Comparison of ENCODE assay signal across 40 cellular contexts in genomic region chr2:179686069-179686468, GRCh38.
"Had no signal": no experiment of that assay in that cellular context is flagged by ENCODE, and none has a peak within 500 bp of the region (broad histone marks: within the 10 kb centered on the region; RNA-seq: fewer than 3 reads in every experiment).

No MANE protein-coding gene starts in this region.

- H3K27me3 Mint-ChIP-seq: activated naive CD4-positive, alpha-beta T cell treated with anti-CD3 and anti-CD28 coated beads, Interleukin-2, amount 10 ng/mL, durations not matched to agents 7 days and 5 days; activated naive CD4-positive, alpha-beta T cell treated with anti-CD3 and anti-CD28 coated beads, Interleukin-2, amount 50 U/mL, for 24 hours; activated naive CD8-positive, alpha-beta T cell treated with anti-CD3 and anti-CD28 coated beads for 36 hours; activated naive CD8-positive, alpha-beta T cell treated with anti-CD3 and anti-CD28 coated beads, Interleukin-2, amount 10 ng/mL, durations not matched to agents 7 days and 5 days; activated naive CD8-positive, alpha-beta T cell treated with anti-CD3 and anti-CD28 coated beads, Interleukin-2, amount 50 U/mL, for 24 hours; activated T-cell treated with anti-CD3 and anti-CD28 coated beads, Interleukin-2, amount 50 U/mL, for 24 hours; brain; central memory CD8-positive, alpha-beta T cell had no signal

- H3K4me3 ChIP-seq: adrenal gland, ascending aorta, body of pancreas, breast epithelium, cardiac muscle cell had no signal

- H3K4me1 Mint-ChIP-seq: activated naive CD4-positive, alpha-beta T cell treated with anti-CD3 and anti-CD28 coated beads, Interleukin-2, amount 10 ng/mL, durations not matched to agents 7 days and 5 days; activated naive CD4-positive, alpha-beta T cell treated with anti-CD3 and anti-CD28 coated beads, Interleukin-2, amount 50 U/mL, for 24 hours; activated naive CD8-positive, alpha-beta T cell treated with anti-CD3 and anti-CD28 coated beads for 36 hours; activated naive CD8-positive, alpha-beta T cell treated with anti-CD3 and anti-CD28 coated beads, Interleukin-2, amount 10 ng/mL, durations not matched to agents 7 days and 5 days; activated naive CD8-positive, alpha-beta T cell treated with anti-CD3 and anti-CD28 coated beads, Interleukin-2, amount 50 U/mL, for 24 hours; activated T-helper 17 cell treated with anti-CD3 and anti-CD28 coated beads, Interleukin-2, amount 50 U/mL, for 72 hours; brain; central memory CD8-positive, alpha-beta T cell had no signal

- H3K36me3 Mint-ChIP-seq: activated naive CD4-positive, alpha-beta T cell treated with anti-CD3 and anti-CD28 coated beads, Interleukin-2, amount 10 ng/mL, durations not matched to agents 7 days and 5 days; activated naive CD4-positive, alpha-beta T cell treated with anti-CD3 and anti-CD28 coated beads, Interleukin-2, amount 50 U/mL, for 24 hours; activated naive CD4-positive, alpha-beta T cell treated with anti-CD3 and anti-CD28 coated beads, Interleukin-2, amount 50 U/mL, for 72 hours; activated naive CD8-positive, alpha-beta T cell; activated naive CD8-positive, alpha-beta T cell treated with anti-CD3 and anti-CD28 coated beads for 36 hours; activated naive CD8-positive, alpha-beta T cell treated with anti-CD3 and anti-CD28 coated beads, Interleukin-2, amount 10 ng/mL, durations not matched to agents 7 days and 5 days; brain had no signal

- ATAC-seq: activated naive CD4-positive, alpha-beta T cell treated with anti-CD3 and anti-CD28 coated beads, Interleukin-2, amount 50 U/mL, for 72 hours; activated naive CD8-positive, alpha-beta T cell treated with anti-CD3 and anti-CD28 coated beads, Interleukin-2, amount 50 U/mL, for 24 hours; activated T-cell treated with anti-CD3 and anti-CD28 coated beads, Interleukin-2, amount 50 U/mL, for 4 hours; activated T-cell treated with anti-CD3 and anti-CD28 coated beads, Interleukin-2, amount 50 U/mL, for 72 hours; activated T-helper 17 cell treated with anti-CD3 and anti-CD28 coated beads, Interleukin-2, amount 50 U/mL, for 72 hours; body of pancreas had no signal

- FAIRE-seq: astrocyte, bronchial epithelial cell had no signal

- H3K9me3 ChIP-seq: adrenal gland, ascending aorta, body of pancreas, breast epithelium had no signal

- H3K4me1 ChIP-seq: adrenal gland, ascending aorta, body of pancreas, breast epithelium had no signal

- H3K27ac ChIP-seq: adrenal gland, ascending aorta, body of pancreas, brain microvascular endothelial cell, breast epithelium, cardiac muscle cell had no signal

- H3K27me3 ChIP-seq: adrenal gland, ascending aorta, body of pancreas, brain microvascular endothelial cell, breast epithelium, cardiac muscle cell had no signal

- H3K4me3 Mint-ChIP-seq: activated naive CD4-positive, alpha-beta T cell treated with anti-CD3 and anti-CD28 coated beads for 36 hours; activated naive CD4-positive, alpha-beta T cell treated with anti-CD3 and anti-CD28 coated beads, Interleukin-2, amount 10 ng/mL, durations not matched to agents 7 days and 5 days; activated naive CD4-positive, alpha-beta T cell treated with anti-CD3 and anti-CD28 coated beads, Interleukin-2, amount 50 U/mL, for 24 hours; activated naive CD8-positive, alpha-beta T cell; activated naive CD8-positive, alpha-beta T cell treated with anti-CD3 and anti-CD28 coated beads for 36 hours; activated naive CD8-positive, alpha-beta T cell treated with anti-CD3 and anti-CD28 coated beads, Interleukin-2, amount 10 ng/mL, durations not matched to agents 7 days and 5 days; activated naive CD8-positive, alpha-beta T cell treated with anti-CD3 and anti-CD28 coated beads, Interleukin-2, amount 50 U/mL, for 24 hours; activated T-cell treated with anti-CD3 and anti-CD28 coated beads, Interleukin-2, amount 50 U/mL, for 24 hours; activated T-cell treated with anti-CD3 and anti-CD28 coated beads, Interleukin-2, amount 50 U/mL, for 4 hours; activated T-cell treated with anti-CD3 and anti-CD28 coated beads, Interleukin-2, amount 50 U/mL, for 72 hours; activated T-helper 1 cell treated with anti-CD3 and anti-CD28 coated beads, Interleukin-12 subunit alpha, Interleukin-12 subunit beta, Interleukin-2, Interleukin-4 antibody, amounts not matched to agents 30 ng/mL and 10 ng/mL and 1 ng/mL, durations not matched to agents 14 hours and 24 hours and 36 hours; activated T-helper 17 cell treated with anti-CD3 and anti-CD28 coated beads, Interleukin-2, amount 50 U/mL, for 72 hours; brain; central memory CD8-positive, alpha-beta T cell had no signal

- H3K36me3 ChIP-seq: adrenal gland, ascending aorta, brain microvascular endothelial cell, breast epithelium, cardiac muscle cell had no signal

- H3K9me3 Mint-ChIP-seq: activated naive CD4-positive, alpha-beta T cell treated with anti-CD3 and anti-CD28 coated beads for 36 hours; activated naive CD4-positive, alpha-beta T cell treated with anti-CD3 and anti-CD28 coated beads, Interleukin-2, amount 10 ng/mL, durations not matched to agents 7 days and 5 days; activated naive CD4-positive, alpha-beta T cell treated with anti-CD3 and anti-CD28 coated beads, Interleukin-2, amount 50 U/mL, for 24 hours; activated naive CD4-positive, alpha-beta T cell treated with anti-CD3 and anti-CD28 coated beads, Interleukin-2, amount 50 U/mL, for 72 hours; activated naive CD8-positive, alpha-beta T cell treated with anti-CD3 and anti-CD28 coated beads for 36 hours; activated naive CD8-positive, alpha-beta T cell treated with anti-CD3 and anti-CD28 coated beads, Interleukin-2, amount 10 ng/mL, durations not matched to agents 7 days and 5 days; activated T-cell treated with anti-CD3 and anti-CD28 coated beads, Interleukin-2, amount 50 U/mL, for 24 hours; activated T-cell treated with anti-CD3 and anti-CD28 coated beads, Interleukin-2, amount 50 U/mL, for 4 hours; activated T-helper 1 cell treated with anti-CD3 and anti-CD28 coated beads, Interleukin-12 subunit alpha, Interleukin-12 subunit beta, Interleukin-2, Interleukin-4 antibody, amounts not matched to agents 30 ng/mL and 10 ng/mL and 1 ng/mL, durations not matched to agents 14 hours and 24 hours and 36 hours; activated T-helper 17 cell treated with anti-CD3 and anti-CD28 coated beads, Interleukin-2, amount 50 U/mL, for 72 hours; activated T-helper 2 cell treated with anti-CD3 and anti-CD28 coated beads, Interferon-gamma antibody, Interleukin-2, Interleukin-4, amounts not matched to agents 10 μg/mL and 5 μg/mL and 100 μg/mL, durations not matched to agents 14 hours and 24 hours and 36 hours; brain had no signal

- DNase-seq: activated effector memory CD4-positive, alpha-beta T cell treated with anti-CD3 and anti-CD28 coated beads, Interleukin-2, amount 50 U/mL, for 16 hours; activated effector memory CD4-positive, alpha-beta T cell treated with Interleukin-2 at 50 U/mL for 16 hours; activated gamma-delta T cell; activated gamma-delta T cell treated with Interleukin-2 at 50 U/mL for 16 hours; activated naive CD4-positive, alpha-beta T cell; activated naive CD4-positive, alpha-beta T cell treated with anti-CD3 and anti-CD28 coated beads for 36 hours; activated naive CD4-positive, alpha-beta T cell treated with anti-CD3 and anti-CD28 coated beads, Interleukin-2, amount 10 ng/mL, durations not matched to agents 7 days and 5 days; activated naive CD4-positive, alpha-beta T cell treated with anti-CD3 and anti-CD28 coated beads, Interleukin-2, amount 50 U/mL, for 16 hours; activated naive CD4-positive, alpha-beta T cell treated with Interleukin-2 at 50 U/mL for 16 hours; activated naive CD8-positive, alpha-beta T cell treated with anti-CD3 and anti-CD28 coated beads for 36 hours; activated naive CD8-positive, alpha-beta T cell treated with anti-CD3 and anti-CD28 coated beads, Interleukin-2, amount 10 ng/mL, durations not matched to agents 7 days and 5 days; activated naive CD8-positive, alpha-beta T cell treated with anti-CD3 and anti-CD28 coated beads, Interleukin-2, amount 50 U/mL, for 24 hours; activated T-cell treated with anti-CD3 and anti-CD28 coated beads, Interleukin-2, amount 50 U/mL, for 1 hour; activated T-cell treated with anti-CD3 and anti-CD28 coated beads, Interleukin-2, amount 50 U/mL, for 24 hours; activated T-cell treated with anti-CD3 and anti-CD28 coated beads, Interleukin-2, amount 50 U/mL, for 4 hours; activated T-cell treated with anti-CD3 and anti-CD28 coated beads, Interleukin-2, amount 50 U/mL, for 48 hours; activated T-cell treated with anti-CD3 and anti-CD28 coated beads, Interleukin-2, amount 50 U/mL, for 72 hours; adrenal gland; amniotic stem cell; amygdala; anterior cingulate cortex; aorta; body of pancreas; brain microvascular endothelial cell; caudate nucleus; central memory CD4-positive, alpha-beta T cell; cerebellar nuclear complex had no signal

- H3K27ac Mint-ChIP-seq: activated naive CD4-positive, alpha-beta T cell treated with anti-CD3 and anti-CD28 coated beads for 36 hours; activated naive CD4-positive, alpha-beta T cell treated with anti-CD3 and anti-CD28 coated beads, Interleukin-2, amount 10 ng/mL, durations not matched to agents 7 days and 5 days; activated naive CD4-positive, alpha-beta T cell treated with anti-CD3 and anti-CD28 coated beads, Interleukin-2, amount 50 U/mL, for 24 hours; activated naive CD4-positive, alpha-beta T cell treated with anti-CD3 and anti-CD28 coated beads, Interleukin-2, amount 50 U/mL, for 72 hours; activated naive CD8-positive, alpha-beta T cell; activated naive CD8-positive, alpha-beta T cell treated with anti-CD3 and anti-CD28 coated beads for 36 hours; activated naive CD8-positive, alpha-beta T cell treated with anti-CD3 and anti-CD28 coated beads, Interleukin-2, amount 10 ng/mL, durations not matched to agents 7 days and 5 days; activated naive CD8-positive, alpha-beta T cell treated with anti-CD3 and anti-CD28 coated beads, Interleukin-2, amount 50 U/mL, for 24 hours; activated T-cell treated with anti-CD3 and anti-CD28 coated beads, Interleukin-2, amount 50 U/mL, for 24 hours; activated T-cell treated with anti-CD3 and anti-CD28 coated beads, Interleukin-2, amount 50 U/mL, for 72 hours; activated T-helper 1 cell treated with anti-CD3 and anti-CD28 coated beads, Interleukin-12 subunit alpha, Interleukin-12 subunit beta, Interleukin-2, Interleukin-4 antibody, amounts not matched to agents 30 ng/mL and 10 ng/mL and 1 ng/mL, durations not matched to agents 14 hours and 24 hours and 36 hours; activated T-helper 17 cell treated with anti-CD3 and anti-CD28 coated beads, Interleukin-2, amount 50 U/mL, for 72 hours; activated T-helper 2 cell treated with anti-CD3 and anti-CD28 coated beads, Interferon-gamma antibody, Interleukin-2, Interleukin-4, amounts not matched to agents 10 μg/mL and 5 μg/mL and 100 μg/mL, durations not matched to agents 14 hours and 24 hours and 36 hours; brain had no signal
